Comparison of ENCODE assay signal across 26 cellular contexts in the genomic region with DNA sequence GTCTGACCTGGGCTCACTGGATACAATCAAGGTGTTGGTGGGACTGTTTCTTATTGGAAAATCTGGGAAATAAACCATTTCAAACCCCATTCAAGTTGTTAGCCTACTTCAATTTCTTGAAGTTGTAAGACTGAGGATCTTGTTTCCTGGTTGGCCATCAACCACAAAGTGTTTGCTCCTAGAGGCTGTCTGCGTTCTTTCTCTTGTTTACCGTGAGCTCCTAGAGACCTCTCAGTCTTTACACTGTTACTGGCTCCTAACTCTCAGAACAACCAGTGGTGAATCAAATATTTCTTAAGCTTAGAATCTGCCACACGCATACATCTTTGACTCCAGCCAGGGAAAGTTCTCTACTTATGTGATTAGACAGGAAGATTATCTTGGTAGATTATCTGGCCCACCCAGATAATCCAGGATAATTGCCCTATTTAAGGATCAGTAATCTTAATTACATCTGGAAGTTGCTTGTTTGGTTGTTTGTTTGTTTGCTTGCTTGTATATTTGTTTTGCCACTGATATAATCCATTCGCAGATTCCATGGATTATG.
"Had no signal": no experiment of that assay in that cellular context is flagged by ENCODE, and none has a peak within 500 bp of the region (broad histone marks: within the 10 kb centered on the region; RNA-seq: fewer than 3 reads in every experiment).

No MANE protein-coding gene starts in this region.

- H3K27ac Mint-ChIP-seq: memory B cell; mesothelial cell of epicardium; naive B cell; natural killer cell treated with Interleukin-12 subunit alpha and Interleukin-12 subunit beta and Interleukin-15 and Interleukin-18, amount 100 ng/mL, for 72 hours; stimulated activated naive B cell treated with anti-CD40 and anti-IgM and Interleukin-4, amounts not matched to agents 10 μg/mL and 1 μg/mL and 100 μg/mL, for 72 hours; stimulated activated naive CD8-positive, alpha-beta T cell treated with anti-CD3 and anti-CD28 coated beads, Interleukin-15, Interleukin-2, amounts not matched to agents 100 ng/mL and 50 ng/mL, for 24 hours had no signal

- H3K9me3 Mint-ChIP-seq: memory B cell; naive B cell; neural crest cell; stimulated activated naive B cell treated with anti-CD40 and anti-IgM and Interleukin-4, amounts not matched to agents 10 μg/mL and 1 μg/mL and 100 μg/mL, for 72 hours; stimulated activated naive CD8-positive, alpha-beta T cell treated with anti-CD3 and anti-CD28 coated beads, Interleukin-15, Interleukin-2, amounts not matched to agents 100 ng/mL and 50 ng/mL, for 24 hours had no signal

- H3K36me3 Mint-ChIP-seq: memory B cell; mesothelial cell of epicardium; naive B cell; natural killer cell treated with Interleukin-12 subunit alpha and Interleukin-12 subunit beta and Interleukin-15 and Interleukin-18, amount 100 ng/mL, for 72 hours; stimulated activated naive B cell treated with anti-CD40 and anti-IgM and Interleukin-4, amounts not matched to agents 10 μg/mL and 1 μg/mL and 100 μg/mL, for 72 hours had no signal

- ATAC-seq: gastrocnemius medialis; left lobe of liver; mucosa of descending colon; natural killer cell treated with Interleukin-12 subunit alpha and Interleukin-12 subunit beta and Interleukin-15 and Interleukin-18, amount 100 ng/mL, for 72 hours; right cardiac atrium; stimulated activated naive B cell treated with anti-CD40 and anti-IgM and Interleukin-4, amounts not matched to agents 10 μg/mL and 1 μg/mL and 100 μg/mL, for 72 hours had no signal

- H3K27ac ChIP-seq: dorsolateral prefrontal cortex, gastrocnemius medialis, hepatocyte, prostate gland, sigmoid colon, thoracic aorta, tibial nerve, upper lobe of left lung, uterus had no signal

- H3K4me3 Mint-ChIP-seq: memory B cell; mesothelial cell of epicardium; naive B cell; natural killer cell treated with Interleukin-12 subunit alpha and Interleukin-12 subunit beta and Interleukin-15 and Interleukin-18, amount 100 ng/mL, for 72 hours; neural crest cell; stimulated activated naive B cell treated with anti-CD40 and anti-IgM and Interleukin-4, amounts not matched to agents 10 μg/mL and 1 μg/mL and 100 μg/mL, for 72 hours; stimulated activated naive CD8-positive, alpha-beta T cell treated with anti-CD3 and anti-CD28 coated beads, Interleukin-15, Interleukin-2, amounts not matched to agents 100 ng/mL and 50 ng/mL, for 24 hours had no signal

- H2AFZ ChIP-seq: hepatocyte had no signal

- H3K79me2 ChIP-seq: hepatocyte had no signal

- H3K4me1 Mint-ChIP-seq: memory B cell; mesothelial cell of epicardium; naive B cell; neural crest cell; stimulated activated naive B cell treated with anti-CD40 and anti-IgM and Interleukin-4, amounts not matched to agents 10 μg/mL and 1 μg/mL and 100 μg/mL, for 72 hours had no signal

- DNase-seq: dorsolateral prefrontal cortex; effector CD4-positive, alpha-beta T cell; foreskin fibroblast; gastrocnemius medialis; head of caudate nucleus; kidney; mucosa of descending colon; naive B cell; right cardiac atrium; sigmoid colon; stimulated activated CD4-positive, alpha-beta T cell treated with anti-CD3 and anti-CD28 coated beads, Interleukin-2, amount 100 ng/mL, for 24 hours; stimulated activated CD4-positive, alpha-beta T cell treated with anti-CD3 and anti-CD28 coated beads, Interleukin-4, amount 100 ng/mL, for 24 hours; stimulated activated naive B cell treated with anti-CD40 and anti-IgM and Interleukin-4, amounts not matched to agents 10 μg/mL and 1 μg/mL and 100 μg/mL, for 72 hours; upper lobe of left lung; uterus had no signal

- H3K36me3 ChIP-seq: gastrocnemius medialis, prostate gland, sigmoid colon, thoracic aorta, tibial nerve, upper lobe of left lung, uterus had no signal

- H3K27me3 Mint-ChIP-seq: memory B cell; naive B cell; natural killer cell treated with Interleukin-12 subunit alpha and Interleukin-12 subunit beta and Interleukin-15 and Interleukin-18, amount 100 ng/mL, for 72 hours; stimulated activated naive B cell treated with anti-CD40 and anti-IgM and Interleukin-4, amounts not matched to agents 10 μg/mL and 1 μg/mL and 100 μg/mL, for 72 hours; stimulated activated naive CD8-positive, alpha-beta T cell treated with anti-CD3 and anti-CD28 coated beads, Interleukin-15, Interleukin-2, amounts not matched to agents 100 ng/mL and 50 ng/mL, for 24 hours had no signal

- H3K27me3 ChIP-seq: dorsolateral prefrontal cortex, gastrocnemius medialis, hepatocyte, sigmoid colon, tibial nerve, upper lobe of left lung, uterus had no signal

- H3K4me2 ChIP-seq: hepatocyte had no signal

- H3K9me3 ChIP-seq: gastrocnemius medialis, mucosa of descending colon, prostate gland, sigmoid colon, thoracic aorta, tibial nerve, upper lobe of left lung, uterus had no signal

- H3K4me1 ChIP-seq: gastrocnemius medialis, prostate gland, sigmoid colon, tibial nerve, upper lobe of left lung, uterus had no signal

- H3K4me3 ChIP-seq: dorsolateral prefrontal cortex, gastrocnemius medialis, hepatocyte, lung, mucosa of descending colon, prostate gland, sigmoid colon, thoracic aorta, tibial nerve, upper lobe of left lung, uterus had no signal
